ENCODE assay signal across 18 cellular contexts in the genomic region with DNA sequence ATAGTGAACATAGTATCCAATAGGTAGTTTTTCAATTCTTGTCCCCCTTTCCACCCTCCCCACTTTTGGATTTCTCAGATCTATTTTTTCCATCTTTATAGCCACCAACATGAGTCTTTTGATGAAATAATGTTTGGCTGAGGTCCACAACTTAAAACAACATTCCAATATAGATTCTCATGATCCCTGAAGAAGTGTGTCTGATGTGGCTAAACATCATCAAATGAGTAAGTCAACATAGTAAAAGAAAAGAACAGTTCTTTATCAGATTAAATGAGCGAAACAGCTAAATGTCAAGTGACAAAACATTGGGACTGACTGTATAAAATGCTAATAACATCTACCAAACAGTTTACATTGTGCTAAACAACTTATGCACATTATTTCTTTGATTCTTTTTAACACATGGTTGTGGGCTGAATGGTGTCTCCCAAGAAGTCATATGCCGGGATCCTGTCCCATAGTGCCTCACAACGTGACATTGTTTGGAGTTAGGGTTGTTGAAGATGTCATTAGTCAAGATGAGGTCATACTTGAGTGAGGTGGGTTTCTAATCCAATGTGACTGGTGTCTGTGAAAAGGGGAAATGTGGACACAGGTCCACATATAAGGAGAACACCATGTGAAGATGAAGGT.
A peak's percentile ranks its signal among the peaks of the same experiment; 100 is the strongest.
DNase-seq lines count a peak whose midpoint lies in the region; ATAC-seq and TF ChIP-seq lines count a peak whose summit lies in the region.
"Had no signal": no experiment of that assay in that cellular context is flagged by ENCODE, and none has a peak within 500 bp of the region (broad histone marks: within the 10 kb centered on the region; RNA-seq: fewer than 3 reads in every experiment).

No MANE protein-coding gene starts in this region.

- no peaks in the 10 kb centered on the region for H3K36me3 Mint-ChIP-seq in osteocyte (ENCODE audit: unreplicated experiment)
- H3K36me3 Mint-ChIP-seq: CD14-positive monocyte had no signal

- H3K4me3 Mint-ChIP-seq in osteocyte (ENCODE audit: unreplicated experiment), result no peak overlapping the region
- H3K4me3 Mint-ChIP-seq: activated T-helper 17 cell treated with anti-CD3 and anti-CD28 coated beads, Interleukin-2, amount 50 U/mL, for 72 hours; CD14-positive monocyte; nephron progenitor cell had no signal

- H3K9me3 ChIP-seq in RWPE2 (ENCODE audit: severe bottlenecking), result no peaks in the 10 kb centered on the region
- no peaks in the 10 kb centered on the region for H3K9me3 ChIP-seq in mucosa of descending colon

- ATAC-seq in RWPE2 (ENCODE audit: low read depth) (peak; percentile 52), mucosa of descending colon (no peak)
- ATAC-seq: activated T-helper 17 cell treated with anti-CD3 and anti-CD28 coated beads, Interleukin-2, amount 50 U/mL, for 72 hours had no signal

- peaks cover 41% of the 10 kb centered on the region for H3K4me1 Mint-ChIP-seq in osteocyte (ENCODE audit: unreplicated experiment)
- H3K4me1 Mint-ChIP-seq: activated T-helper 17 cell treated with anti-CD3 and anti-CD28 coated beads, Interleukin-2, amount 50 U/mL, for 72 hours; CD14-positive monocyte; nephron progenitor cell had no signal

- peak overlapping the region; percentile 95 for H3K27ac ChIP-seq in RWPE2 (ENCODE audit: poor library complexity, severe bottlenecking)
- H3K27ac ChIP-seq: PC-9, WERI-Rb-1 had no signal

- no peaks in the 10 kb centered on the region for H3K36me3 ChIP-seq in RWPE2 (ENCODE audit: low read depth)
- no peaks in the 10 kb centered on the region for H3K36me3 ChIP-seq in mucosa of descending colon (ENCODE audit: low read depth)
- H3K36me3 ChIP-seq: WERI-Rb-1 had no signal

- no peaks in the 10 kb centered on the region for H3K27me3 Mint-ChIP-seq in osteocyte (ENCODE audit: unreplicated experiment)

- DNase-seq in ELR (ENCODE audit: low read depth) (peak; percentile 91), RWPE2 (ENCODE audit: low spot score) (no peak), dermis blood vessel endothelial cell (peak; percentile 62), osteocyte (ENCODE audit: extremely low spot score, unreplicated experiment) (no peak), NCI-H1048 (lab: John Stamatoyannopoulos, UW) (no peak), NCI-H1436 treated with DMSO at 0.1 percent for 48 hours (lab: John Stamatoyannopoulos, UW) (no peak), mucosa of descending colon (no peak), cerebellar nuclear complex (lab: John Stamatoyannopoulos, UW) (no peak)
- DNase-seq: anterior cingulate cortex; DMS79 treated with DMSO at 0.1 percent for 48 hours; effector CD8-positive, alpha-beta T cell; nephron progenitor cell; PC-9; stimulated activated CD4-positive, alpha-beta T cell treated with anti-CD3 and anti-CD28 coated beads, Interleukin-2, amount 100 ng/mL, for 24 hours; SW 1271; WERI-Rb-1 had no signal

- intact Hi-C loops in mucosa of descending colon (cut with DNase I, micrococcal nuclease), result no loop called here

- H3K27ac Mint-ChIP-seq in osteocyte (ENCODE audit: unreplicated experiment), result peak overlapping the region; percentile 63
- H3K27ac Mint-ChIP-seq: activated T-helper 17 cell treated with anti-CD3 and anti-CD28 coated beads, Interleukin-2, amount 50 U/mL, for 72 hours; CD14-positive monocyte; nephron progenitor cell had no signal

- no peaks in the 10 kb centered on the region for H3K9me3 Mint-ChIP-seq in osteocyte (ENCODE audit: unreplicated experiment)
- H3K9me3 Mint-ChIP-seq: activated T-helper 17 cell treated with anti-CD3 and anti-CD28 coated beads, Interleukin-2, amount 50 U/mL, for 72 hours; CD14-positive monocyte; nephron progenitor cell had no signal

- no peak for TF ChIP-seq CTCF in RWPE2 (IDR thresholded peaks at IDR 0.05; ENCODE audit: poor library complexity, severe bottlenecking)
- TF ChIP-seq CTCF in osteocyte (IDR thresholded peaks at IDR 0.05), result no peak
- TF ChIP-seq CTCF in mucosa of descending colon (IDR thresholded peaks at IDR 0.05), result no peak

- H3K4me1 ChIP-seq in RWPE2 (ENCODE audit: insufficient read depth, poor library complexity, severe bottlenecking) (peaks cover 44% of the 10 kb centered on the region), mucosa of descending colon (ENCODE audit: low read depth) (no peaks in the 10 kb centered on the region)

- H3K4me3 ChIP-seq in RWPE2 (ENCODE audit: severe bottlenecking) (no peak overlapping the region), mucosa of descending colon (no peak overlapping the region)
- H3K4me3 ChIP-seq: PC-9 had no signal

- no peaks in the 10 kb centered on the region for H3K27me3 ChIP-seq in RWPE2 (ENCODE audit: insufficient read depth, poor library complexity, severe bottlenecking)

Comparison
In these comparisons a context has a peak if more than half of its experiments do, and no peak if none do; other contexts are left out.
1. DNase-seq: peak in ELR (single experiment) and dermis blood vessel endothelial cell (single experiment); none in RWPE2 (single experiment), osteocyte (single experiment), NCI-H1048 (single experiment), NCI-H1436 treated with DMSO at 0.1 percent for 48 hours (single experiment), mucosa of descending colon (0 of 3) and cerebellar nuclear complex (0 of 2).